In the genomic region with DNA sequence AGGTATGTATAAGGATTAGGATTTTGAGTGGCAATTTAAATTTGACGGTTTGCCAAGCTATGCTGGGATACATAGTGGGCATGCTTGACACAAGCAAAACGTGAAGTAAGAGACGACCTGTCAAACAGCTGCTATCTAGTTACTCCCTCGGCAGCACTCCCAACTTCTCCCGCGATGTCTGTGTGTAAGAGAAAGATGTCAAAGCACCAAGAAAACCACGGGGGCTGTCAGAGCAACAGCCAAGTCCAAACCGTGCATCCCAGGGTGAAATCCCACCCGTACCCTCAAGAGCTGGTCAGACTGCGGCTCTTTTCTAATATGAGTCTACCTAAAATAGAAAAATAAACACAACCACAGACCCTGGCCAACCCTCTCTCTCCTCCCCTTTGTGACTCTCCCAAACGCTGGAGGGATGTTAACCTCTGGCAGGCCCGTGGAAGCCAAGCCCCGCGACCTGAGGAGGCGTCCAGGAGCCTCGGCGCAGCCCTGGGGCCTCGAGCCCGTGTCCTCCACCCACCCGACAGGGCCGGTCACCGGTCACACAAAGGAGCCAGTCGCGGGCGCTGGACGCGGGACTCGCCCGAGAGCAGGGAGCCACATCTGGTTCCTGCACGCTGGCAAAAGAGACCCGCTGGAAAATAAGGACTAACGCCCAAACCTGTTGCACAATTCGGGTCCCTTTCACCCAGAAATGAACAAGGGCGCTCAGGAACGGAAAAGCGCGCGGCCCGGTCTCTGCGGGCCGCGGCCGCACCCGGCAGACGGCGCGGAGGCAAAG, we compare ENCODE assay signal across 8 cellular contexts. TPM values are rescaled to one million over a fixed set of nuclear protein-coding genes. Genes with fewer than 3 reads are reported as not detected.
A peak's percentile ranks its signal among the peaks of the same experiment; 100 is the strongest.
DNase-seq lines count a peak whose midpoint lies in the region; ATAC-seq, FAIRE-seq and TF ChIP-seq lines count a peak whose summit lies in the region.

No MANE protein-coding gene starts in this region.

- peaks cover 51% of the 10 kb centered on the region for H3K4me1 Mint-ChIP-seq in chondrocyte (ENCODE audit: low read depth)

- H3K4me3 Mint-ChIP-seq in chondrocyte (ENCODE audit: unreplicated experiment) = peak overlapping the region; percentile 91

- no peaks in the 10 kb centered on the region for H3F3A ChIP-seq in smooth muscle cell (ENCODE audit: low read depth)

- no peaks in the 10 kb centered on the region for H3K27me3 Mint-ChIP-seq in chondrocyte (ENCODE audit: low read depth)

- H3K9ac ChIP-seq in ES-I3 (ENCODE audit: low read depth, low read length) (peak overlapping the region; percentile 94), kidney (ENCODE audit: low read length in 2 of 2) (peak overlapping the region; percentile 60 to 83), smooth muscle cell (ENCODE audit: low read depth) (peak overlapping the region; percentile 74)

- TF ChIP-seq CTCF in chondrocyte (IDR thresholded peaks at IDR 0.05) (no peak), kidney (IDR thresholded peaks at IDR 0.05; ENCODE audit: borderline replicate concordance, extremely low read depth, insufficient read depth) (no peak), smooth muscle cell (IDR thresholded peaks at IDR 0.05; ENCODE audit: borderline replicate concordance, insufficient read depth, poor library complexity, severe bottlenecking) (no peak)

- H3K27ac ChIP-seq in kidney (ENCODE audit: low read depth in 2 of 2, low read length in 2 of 2) (peak overlapping the region; percentile 26 to 87), smooth muscle cell (ENCODE audit: low read depth) (peak overlapping the region; percentile 78)

- H3K9me3 ChIP-seq in ES-I3 (ENCODE audit: control insufficient read depth, insufficient read depth, low read length) (no peaks in the 10 kb centered on the region), kidney (ENCODE audit: control insufficient read depth in 1 of 2, low read length in 2 of 2) (no peaks in the 10 kb centered on the region), smooth muscle cell (replicated peaks; ENCODE audit: low read depth) (no peaks in the 10 kb centered on the region)

- intact Hi-C loops in kidney (cut with DNase I) = no loop called here

- peak; percentile 49 for DNase-seq in HuH-7 (ENCODE audit: low spot score)
- peak; percentile 40 for DNase-seq in SW480 (ENCODE audit: low spot score)
- DNase-seq in chondrocyte (ENCODE audit: low spot score) = peak; percentile 92
- DNase-seq in kidney = peak; percentile 87
- DNase-seq in smooth muscle cell (lab: John Stamatoyannopoulos, UW; ENCODE audit: unreplicated experiment) = no peak
- DNase-seq in globus pallidus (ENCODE audit: low spot score) = no peak

- peak overlapping the region; percentile 95 for H3K27ac Mint-ChIP-seq in chondrocyte (ENCODE audit: unreplicated experiment)

- H3K27me3 ChIP-seq in smooth muscle cell (ENCODE audit: low read depth) = no peaks in the 10 kb centered on the region

- H3K36me3 Mint-ChIP-seq in chondrocyte (ENCODE audit: low read depth) = no peaks in the 10 kb centered on the region

- peak overlapping the region; percentile 82 to 90 for H3K4me3 ChIP-seq in kidney (ENCODE audit: low read length in 2 of 2)
- H3K4me3 ChIP-seq in smooth muscle cell = peak overlapping the region; percentile 64

- peaks cover 53% of the 10 kb centered on the region for H3K79me2 ChIP-seq in smooth muscle cell (ENCODE audit: low read depth)

- peak overlapping the region; percentile 86 for H3K4me2 ChIP-seq in smooth muscle cell

- H2AFZ ChIP-seq in smooth muscle cell (ENCODE audit: low read depth) = peak overlapping the region; percentile 90

- 1% methylated on average over 39 of the region's 47 CpGs for WGBS in smooth muscle cell (ENCODE audit: low lambda C conversion rate)

- FAIRE-seq in kidney (lab: Jason Lieb, UNC) = no peak

- peak; percentile 33 for ATAC-seq in GM21529 (IDR thresholded peaks at IDR 0.05; ENCODE audit: unreplicated experiment)

- H3K9me3 Mint-ChIP-seq in chondrocyte (ENCODE audit: low read depth) = no peaks in the 10 kb centered on the region

- peaks cover 47% of the 10 kb centered on the region for H4K20me1 ChIP-seq in smooth muscle cell (ENCODE audit: low read depth)

- H3K36me3 ChIP-seq in ES-I3 (ENCODE audit: insufficient read depth, low read length) = no peaks in the 10 kb centered on the region
- H3K36me3 ChIP-seq in kidney (ENCODE audit: control insufficient read depth in 1 of 2, insufficient read depth in 2 of 2, low read length in 2 of 2) = no peaks in the 10 kb centered on the region
- no peaks in the 10 kb centered on the region for H3K36me3 ChIP-seq in smooth muscle cell (ENCODE audit: low read depth)

- H3K4me1 ChIP-seq in ES-I3 (ENCODE audit: insufficient read depth, low read length) (peaks cover 15% of the 10 kb centered on the region), kidney (ENCODE audit: control insufficient read depth in 1 of 2, insufficient read depth in 1 of 2, low read depth in 1 of 2, low read length in 2 of 2) (peaks cover 2 to 11% of the 10 kb centered on the region in 2 donors), smooth muscle cell (ENCODE audit: low read depth) (peaks cover 29% of the 10 kb centered on the region)

RNA-seq across cellular contexts. Expression of a gene that starts 1.0 kb away (rescaled TPM):
- total RNA-seq in chondrocyte (67.0 to 101 TPM (median 97.7 TPM) in 3 replicates), kidney (93.5 TPM), smooth muscle cell (29.1 and 31.8 TPM in 2 replicates)
- polyA plus RNA-seq in kidney (ENCODE audit: insufficient read depth, low read depth, low replicate concordance) (9.8 TPM), smooth muscle cell (50.3 and 82.3 TPM in 2 replicates)

Comparison
In these comparisons a context has a peak if more than half of its experiments do, and no peak if none do; other contexts are left out.
1. DNase-seq: peak in HuH-7 (single experiment), SW480 (single experiment), chondrocyte (single experiment) and kidney (single experiment); none in smooth muscle cell (single experiment) and globus pallidus (single experiment).
2. Peak in every context shown above with its lines, with median percentiles within 50 percentile points of each other: H3K9ac ChIP-seq.